19 cellular contexts compared by ENCODE assay signal in the genomic region with DNA sequence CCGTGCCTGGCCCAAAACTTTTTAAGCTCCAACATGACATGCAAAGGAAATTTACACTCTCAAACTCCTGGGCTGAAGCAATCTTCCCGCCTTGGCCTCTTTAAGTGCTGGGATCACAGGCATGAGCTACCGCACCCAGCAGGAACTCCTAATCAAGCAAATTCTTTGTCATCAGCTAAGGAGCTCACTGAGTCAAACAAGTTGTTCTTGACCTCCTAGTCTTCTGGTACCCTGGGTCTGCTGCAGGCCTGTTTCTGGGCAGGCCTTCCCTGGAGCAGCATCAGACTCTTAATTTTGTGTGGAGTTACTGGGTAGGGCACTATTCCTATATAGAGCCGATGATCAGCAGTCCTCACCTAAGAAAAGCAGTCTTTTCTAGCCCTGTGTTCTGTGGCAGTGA.
DNase-seq lines count a peak whose midpoint lies in the region; ATAC-seq and TF ChIP-seq lines count a peak whose summit lies in the region.
"Had no signal": no experiment of that assay in that cellular context is flagged by ENCODE, and none has a peak within 500 bp of the region (broad histone marks: within the 10 kb centered on the region; RNA-seq: fewer than 3 reads in every experiment).

No MANE protein-coding gene starts in this region.

- H3K9me3 Mint-ChIP-seq in memory B cell = peaks cover 3% of the 10 kb centered on the region
- peaks cover 5% of the 10 kb centered on the region for H3K9me3 Mint-ChIP-seq in stimulated activated memory B cell treated with anti-CD40 and anti-IgM and Interleukin-4, amounts not matched to agents 10 μg/mL and 1 μg/mL and 100 μg/mL, for 72 hours

- H3K27me3 Mint-ChIP-seq in memory B cell = no peaks in the 10 kb centered on the region
- no peaks in the 10 kb centered on the region for H3K27me3 Mint-ChIP-seq in stimulated activated memory B cell treated with anti-CD40 and anti-IgM and Interleukin-4, amounts not matched to agents 10 μg/mL and 1 μg/mL and 100 μg/mL, for 72 hours
- H3K27me3 Mint-ChIP-seq: IgD-negative memory B cell had no signal

- H4K20me1 ChIP-seq in mammary epithelial cell (ENCODE audit: insufficient read depth, low read length) = no peaks in the 10 kb centered on the region

- intact Hi-C loops in sigmoid colon (cut with DNase I) = no loop called here
- intact Hi-C loops in mammary epithelial cell (cut with micrococcal nuclease) = no loop called here

- TF ChIP-seq POLR2A in sigmoid colon (IDR thresholded peaks at IDR 0.05) = no peak

- H3K27ac Mint-ChIP-seq in memory B cell = peak overlapping the region; percentile 45
- no peak overlapping the region for H3K27ac Mint-ChIP-seq in stimulated activated memory B cell treated with anti-CD40 and anti-IgM and Interleukin-4, amounts not matched to agents 10 μg/mL and 1 μg/mL and 100 μg/mL, for 72 hours

- H3K27ac ChIP-seq in sigmoid colon (peak overlapping the region in 3 of 4 donors; percentile 90 to 98 (median 91)), mammary epithelial cell (ENCODE audit: insufficient read depth, low read depth, low read length) (no peak overlapping the region)
- H3K27ac ChIP-seq: 22Rv1 had no signal

- DNase-seq in activated effector memory CD4-positive, alpha-beta T cell treated with anti-CD3 and anti-CD28 coated beads, Interleukin-2, amount 50 U/mL, for 16 hours = peak; percentile 22
- no peak for DNase-seq in activated effector memory CD4-positive, alpha-beta T cell treated with Interleukin-2 at 50 U/mL for 16 hours
- DNase-seq in dedifferentiated amniotic fluid mesenchymal stem cell (ENCODE audit: extremely low spot score) (peak; percentile 1), memory B cell (ENCODE audit: low spot score in 2 of 2) (no peak), sigmoid colon (no peak), foreskin melanocyte (no peak), mammary epithelial cell (no peak)
- DNase-seq: DND-41, Karpas-422, MG63, NCI-H1092, NCI-H146, NCI-H2029 treated with DMSO at 0.1 percent for 48 hours had no signal

- TF ChIP-seq CTCF in sigmoid colon (IDR thresholded peaks at IDR 0.05) = no peak
- TF ChIP-seq CTCF in mammary epithelial cell (conservative IDR thresholded peaks at IDR 0.05 in 1 of 2, IDR thresholded peaks at IDR 0.05 in 1 of 2; ENCODE audit: extremely low read depth in 1 of 2, insufficient read depth in 1 of 2, low read depth in 1 of 2, low read length in 2 of 2) = no peak

- H3K9ac ChIP-seq in mammary epithelial cell (ENCODE audit: insufficient read depth, low read length) = no peak overlapping the region

- H3K36me3 Mint-ChIP-seq in memory B cell = no peaks in the 10 kb centered on the region
- no peaks in the 10 kb centered on the region for H3K36me3 Mint-ChIP-seq in stimulated activated memory B cell treated with anti-CD40 and anti-IgM and Interleukin-4, amounts not matched to agents 10 μg/mL and 1 μg/mL and 100 μg/mL, for 72 hours

- H3K4me1 ChIP-seq in sigmoid colon = peaks cover 0 to 33% (median 31%) of the 10 kb centered on the region in 4 donors
- H3K4me1 ChIP-seq in mammary epithelial cell (ENCODE audit: insufficient read depth, low read length) = no peaks in the 10 kb centered on the region
- H3K4me1 ChIP-seq: HAP-1 had no signal

- H3K36me3 ChIP-seq in sigmoid colon (peaks cover 0 to under 1% (median 0%) of the 10 kb centered on the region in 4 donors), mammary epithelial cell (ENCODE audit: insufficient read depth, low read length) (no peaks in the 10 kb centered on the region)
- H3K36me3 ChIP-seq: HAP-1, MG63 had no signal

- no peak overlapping the region for H3K4me2 ChIP-seq in mammary epithelial cell (ENCODE audit: insufficient read depth, low read depth, low read length)

- no peaks in the 10 kb centered on the region for H3K27me3 ChIP-seq in sigmoid colon
- no peaks in the 10 kb centered on the region for H3K27me3 ChIP-seq in mammary epithelial cell (ENCODE audit: insufficient read depth, low read length)
- H3K27me3 ChIP-seq: MG63 had no signal

- no peak overlapping the region for H2AFZ ChIP-seq in mammary epithelial cell (ENCODE audit: low read depth, low read length)

- H3K4me1 Mint-ChIP-seq in memory B cell = no peaks in the 10 kb centered on the region
- no peaks in the 10 kb centered on the region for H3K4me1 Mint-ChIP-seq in stimulated activated memory B cell treated with anti-CD40 and anti-IgM and Interleukin-4, amounts not matched to agents 10 μg/mL and 1 μg/mL and 100 μg/mL, for 72 hours
- H3K4me1 Mint-ChIP-seq: CD14-positive monocyte had no signal

- no TSS peak for BruUV-seq in mammary epithelial cell (replicated peaks; lab: Mats Ljungman, UMichigan)

- H3K4me3 ChIP-seq in sigmoid colon (no peak overlapping the region), mammary epithelial cell (replicated peaks in 1 of 3; ENCODE audit: insufficient read depth in 1 of 3, low read depth in 2 of 3, low read length in 3 of 3) (no peak overlapping the region)
- H3K4me3 ChIP-seq: HAP-1, MG63 had no signal

- H3K9me3 ChIP-seq in sigmoid colon = no peaks in the 10 kb centered on the region
- H3K9me3 ChIP-seq in mammary epithelial cell (replicated peaks; ENCODE audit: insufficient read depth, low read length) = no peaks in the 10 kb centered on the region
- H3K9me3 ChIP-seq: HAP-1, MG63 had no signal

- CTCF ChIA-PET in mammary epithelial cell (lab: Charles Lee; ENCODE audit: low non-redundant PET) = no interaction called here

- 91 to 93% methylated on average over 4 of the region's 4 CpGs for WGBS in sigmoid colon, 2 donors
- 92% methylated on average over 4 of the region's 4 CpGs for WGBS in mammary epithelial cell (ENCODE audit: low coverage, missing lambda C conversion rate)

- in situ Hi-C loops in mammary epithelial cell (cut with MboI; ENCODE audit: low sequenced_read_pairs in 2 of 2) = no loop called here

- no peaks in the 10 kb centered on the region for H3K79me2 ChIP-seq in mammary epithelial cell (ENCODE audit: insufficient read depth, low read length)

- no peak for ATAC-seq in memory B cell (ENCODE audit: low read depth)
- ATAC-seq in stimulated activated memory B cell treated with anti-CD40 and anti-IgM and Interleukin-4, amounts not matched to agents 10 μg/mL and 1 μg/mL and 100 μg/mL, for 72 hours = no peak
- ATAC-seq: Panc1 had no signal

- no peak overlapping the region for H3K4me3 Mint-ChIP-seq in memory B cell
- H3K4me3 Mint-ChIP-seq in stimulated activated memory B cell treated with anti-CD40 and anti-IgM and Interleukin-4, amounts not matched to agents 10 μg/mL and 1 μg/mL and 100 μg/mL, for 72 hours = no peak overlapping the region
- H3K4me3 Mint-ChIP-seq: CD14-positive monocyte, IgD-negative memory B cell had no signal

- no peak for TF ChIP-seq EP300 in sigmoid colon (IDR thresholded peaks at IDR 0.05)

- dilution Hi-C loops in mammary epithelial cell (cut with HindIII; ENCODE audit: low sequenced_read_pairs) = loop anchor here (5.0 to 25.0 kb wide), 3 partner anchors 82 to 213 kb away; no protein-coding TSS in a partner anchor

Comparison
In these comparisons a context has a peak if more than half of its experiments do, and no peak if none do; other contexts are left out.
1. DNase-seq: peak in activated effector memory CD4-positive, alpha-beta T cell treated with anti-CD3 and anti-CD28 coated beads, Interleukin-2, amount 50 U/mL, for 16 hours (single experiment) and dedifferentiated amniotic fluid mesenchymal stem cell (single experiment); none in activated effector memory CD4-positive, alpha-beta T cell treated with Interleukin-2 at 50 U/mL for 16 hours (single experiment), memory B cell (0 of 2), sigmoid colon (single experiment), foreskin melanocyte (single experiment) and mammary epithelial cell (single experiment).